1 cellular context compared by ENCODE assay signal in the genomic region with DNA sequence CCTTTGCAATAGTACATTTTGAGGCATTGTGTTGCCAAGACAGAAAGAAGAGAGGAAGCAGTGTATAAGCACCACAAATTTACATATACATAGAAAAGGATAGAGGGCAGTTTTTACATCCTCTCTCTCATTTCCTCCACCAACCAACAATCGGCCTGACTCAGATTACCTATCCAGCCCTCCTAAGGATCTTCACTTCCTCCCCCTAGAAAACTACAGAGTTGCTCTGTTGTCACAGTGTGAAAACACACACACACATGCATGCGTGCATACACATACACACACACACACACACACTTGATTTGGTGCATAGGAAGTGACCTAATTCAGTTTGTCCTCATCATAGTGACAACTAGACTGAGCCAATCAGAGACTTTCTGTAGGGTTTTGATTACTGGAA.
TF ChIP-seq lines count a peak whose summit lies in the region.

No MANE protein-coding gene starts in this region.

TF ChIP-seq in GM23338, 12 proteins besides CTCF, POLR2A, EP300 and RAD21 (continued from another document):
- TF ChIP-seq, protein P1, sequence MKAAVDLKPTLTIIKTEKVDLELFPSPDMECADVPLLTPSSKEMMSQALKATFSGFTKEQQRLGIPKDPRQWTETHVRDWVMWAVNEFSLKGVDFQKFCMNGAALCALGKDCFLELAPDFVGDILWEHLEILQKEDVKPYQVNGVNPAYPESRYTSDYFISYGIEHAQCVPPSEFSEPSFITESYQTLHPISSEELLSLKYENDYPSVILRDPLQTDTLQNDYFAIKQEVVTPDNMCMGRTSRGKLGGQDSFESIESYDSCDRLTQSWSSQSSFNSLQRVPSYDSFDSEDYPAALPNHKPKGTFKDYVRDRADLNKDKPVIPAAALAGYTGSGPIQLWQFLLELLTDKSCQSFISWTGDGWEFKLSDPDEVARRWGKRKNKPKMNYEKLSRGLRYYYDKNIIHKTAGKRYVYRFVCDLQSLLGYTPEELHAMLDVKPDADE (IDR thresholded peaks at IDR 0.05): no peak
